20 cellular contexts compared by ENCODE assay signal in the genomic region with DNA sequence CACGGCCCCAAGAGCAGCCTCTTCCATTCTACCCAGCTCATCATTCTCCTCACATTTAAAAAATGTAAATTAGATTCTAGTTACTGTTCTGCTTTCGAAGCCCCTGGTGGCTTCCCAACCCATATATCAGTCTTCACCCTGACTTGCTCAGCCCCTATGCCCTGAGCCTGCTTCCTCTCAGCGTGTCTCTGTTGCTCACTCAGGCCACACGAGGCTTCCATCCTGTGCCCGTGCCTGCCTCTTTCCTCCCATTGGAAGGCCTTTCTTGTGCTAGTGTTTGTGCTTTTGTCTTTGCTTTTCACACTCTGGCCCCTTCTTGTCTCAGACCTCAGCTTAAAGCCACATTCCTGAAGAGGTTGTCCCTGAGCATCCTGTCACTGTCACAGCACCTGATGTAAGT.
A peak's percentile ranks its signal among the peaks of the same experiment; 100 is the strongest.
DNase-seq lines count a peak whose midpoint lies in the region; ATAC-seq and TF ChIP-seq lines count a peak whose summit lies in the region.
"Had no signal": no experiment of that assay in that cellular context is flagged by ENCODE, and none has a peak within 500 bp of the region (broad histone marks: within the 10 kb centered on the region; RNA-seq: fewer than 3 reads in every experiment).

No MANE protein-coding gene starts in this region.

- no peaks in the 10 kb centered on the region for H3K9me3 ChIP-seq in endodermal cell (ENCODE audit: control insufficient read depth, low read length)
- H3K9me3 ChIP-seq: SJSA1 had no signal

- H3K36me3 Mint-ChIP-seq in endodermal cell (ENCODE audit: low read depth), result peaks cover 60% of the 10 kb centered on the region
- H3K36me3 Mint-ChIP-seq in neural crest cell (ENCODE audit: low read depth), result peaks cover 16% of the 10 kb centered on the region
- H3K36me3 Mint-ChIP-seq in activated naive CD4-positive, alpha-beta T cell treated with anti-CD3 and anti-CD28 coated beads, Interleukin-2, amount 50 U/mL, for 72 hours, result no peaks in the 10 kb centered on the region
- H3K36me3 Mint-ChIP-seq: CD14-positive monocyte had no signal

- no peaks in the 10 kb centered on the region for H3K27me3 Mint-ChIP-seq in endodermal cell (ENCODE audit: insufficient read depth)
- H3K27me3 Mint-ChIP-seq in neural crest cell (ENCODE audit: low read depth), result no peaks in the 10 kb centered on the region
- H3K27me3 Mint-ChIP-seq: B cell had no signal

- H3K4me1 Mint-ChIP-seq in endodermal cell (peaks cover 6% of the 10 kb centered on the region), neural crest cell (peaks cover 4% of the 10 kb centered on the region)
- H3K4me1 Mint-ChIP-seq: B cell, CD14-positive monocyte had no signal

- no peak overlapping the region for H3K9ac ChIP-seq in endodermal cell (ENCODE audit: extremely low read depth, low read length, poor library complexity, severe bottlenecking)

- no peaks in the 10 kb centered on the region for H3K9me3 Mint-ChIP-seq in endodermal cell
- H3K9me3 Mint-ChIP-seq in neural crest cell, result no peaks in the 10 kb centered on the region
- H3K9me3 Mint-ChIP-seq in activated naive CD4-positive, alpha-beta T cell treated with anti-CD3 and anti-CD28 coated beads, Interleukin-2, amount 50 U/mL, for 72 hours, result no peaks in the 10 kb centered on the region
- H3K9me3 Mint-ChIP-seq: CD14-positive monocyte had no signal

- TF ChIP-seq CTCF in endodermal cell (conservative IDR thresholded peaks at IDR 0.05) (no peak), neural crest cell (conservative IDR thresholded peaks at IDR 0.05) (no peak)

- DNase-seq in MV-4-11 (lab: John Stamatoyannopoulos, UW), result peak; percentile 71
- DNase-seq in endodermal cell, result peak; percentile 78
- DNase-seq in neural crest cell (ENCODE audit: low read depth, low spot score), result no peak
- DNase-seq in Kasumi-1 (lab: John Stamatoyannopoulos, UW), result no peak
- no peak for DNase-seq in activated naive CD4-positive, alpha-beta T cell treated with anti-CD3 and anti-CD28 coated beads, Interleukin-2, amount 50 U/mL, for 72 hours (ENCODE audit: low spot score in 2 of 2)
- DNase-seq in effector CD8-positive, alpha-beta T cell (lab: John Stamatoyannopoulos, UW), result no peak
- DNase-seq: DMS53, GDM1, NCI-H1092 treated with DMSO at 0.1 percent for 48 hours, NCI-H1436 treated with DMSO at 0.1 percent for 48 hours, NCI-H1930, NCI-H345, NCI-H524 treated with DMSO at 0.1 percent for 48 hours, OCI-M1 had no signal

- ATAC-seq in GM19351 (IDR thresholded peaks at IDR 0.05; ENCODE audit: unreplicated experiment), result peak; percentile 68
- no peak for ATAC-seq in HG02970 (IDR thresholded peaks at IDR 0.05; ENCODE audit: low FRiP score, unreplicated experiment)
- no peak for ATAC-seq in activated naive CD4-positive, alpha-beta T cell treated with anti-CD3 and anti-CD28 coated beads, Interleukin-2, amount 50 U/mL, for 72 hours
- ATAC-seq: Right ventricle myocardium inferior had no signal

- H3K27ac Mint-ChIP-seq in endodermal cell (peak overlapping the region; percentile 63), neural crest cell (ENCODE audit: unreplicated experiment) (peak overlapping the region; percentile 47)
- no peak overlapping the region for H3K27ac Mint-ChIP-seq in activated naive CD4-positive, alpha-beta T cell treated with anti-CD3 and anti-CD28 coated beads, Interleukin-2, amount 50 U/mL, for 72 hours
- H3K27ac Mint-ChIP-seq: B cell, CD14-positive monocyte had no signal

- no peak overlapping the region for H3K27ac ChIP-seq in endodermal cell (ENCODE audit: low read depth, low read length)
- H3K27ac ChIP-seq: SJSA1 had no signal

- no peaks in the 10 kb centered on the region for H3K27me3 ChIP-seq in endodermal cell (ENCODE audit: control insufficient read depth, insufficient read depth, low read length, poor library complexity, severe bottlenecking)
- H3K27me3 ChIP-seq: SJSA1 had no signal

- no peaks in the 10 kb centered on the region for H3K4me1 ChIP-seq in endodermal cell (ENCODE audit: control insufficient read depth, insufficient read depth, low read length)
- H3K4me1 ChIP-seq: SJSA1 had no signal

- no peak overlapping the region for H3K4me3 ChIP-seq in endodermal cell (ENCODE audit: low read length)
- H3K4me3 ChIP-seq: SJSA1 had no signal

- H3K36me3 ChIP-seq in endodermal cell (ENCODE audit: control insufficient read depth, insufficient read depth, low read length), result peaks cover 91% of the 10 kb centered on the region

- H3K4me3 Mint-ChIP-seq in endodermal cell (no peak overlapping the region), neural crest cell (no peak overlapping the region)
- H3K4me3 Mint-ChIP-seq: B cell, CD14-positive monocyte had no signal

- WGBS in endodermal cell (ENCODE audit: insufficient coverage in 1 of 2, insufficient read length in 1 of 2), 2 experiments, result 89 to 92% methylated on average over 2 to 5 of the region's 5 CpGs

Comparison
In these comparisons a context has a peak if more than half of its experiments do, and no peak if none do; other contexts are left out.
1. DNase-seq: peak in MV-4-11 (single experiment) and endodermal cell (single experiment); none in neural crest cell (single experiment), Kasumi-1 (0 of 2), activated naive CD4-positive, alpha-beta T cell treated with anti-CD3 and anti-CD28 coated beads, Interleukin-2, amount 50 U/mL, for 72 hours (0 of 2) and effector CD8-positive, alpha-beta T cell (single experiment).
2. H3K27ac Mint-ChIP-seq: peak in endodermal cell (single experiment) and neural crest cell (single experiment); none in activated naive CD4-positive, alpha-beta T cell treated with anti-CD3 and anti-CD28 coated beads, Interleukin-2, amount 50 U/mL, for 72 hours (0 of 2).